Comparison of ENCODE assay signal across 8 cellular contexts in the genomic region with DNA sequence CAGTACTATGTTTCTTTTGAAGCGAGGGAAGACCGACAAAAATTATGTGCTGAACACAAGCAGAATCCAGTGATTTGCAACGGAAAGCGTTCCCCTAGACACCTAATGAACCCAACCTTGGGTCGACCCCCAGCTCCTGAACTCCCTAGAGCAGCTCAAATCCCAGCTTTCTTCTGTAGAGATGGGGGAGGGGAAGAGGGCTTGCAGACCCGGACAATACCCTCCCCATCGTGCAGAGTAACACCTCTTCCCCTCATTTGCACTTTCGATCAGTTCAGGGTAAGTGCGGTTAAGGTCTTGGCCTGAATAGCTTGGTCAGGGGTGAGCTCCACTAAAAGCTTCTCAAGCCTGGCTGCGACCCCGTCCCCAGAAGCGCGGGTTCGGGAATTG. TPM values are rescaled to one million over a fixed set of nuclear protein-coding genes. Genes with fewer than 3 reads are reported as not detected.
DNase-seq lines count a peak whose midpoint lies in the region; ATAC-seq and TF ChIP-seq lines count a peak whose summit lies in the region.

No MANE protein-coding gene starts in this region.

- no peaks in the 10 kb centered on the region for H3K27me3 ChIP-seq in CD4-positive, alpha-beta T cell (ENCODE audit: control insufficient read depth, insufficient read depth, low read length)
- H3K27me3 ChIP-seq in OCI-LY3 (ENCODE audit: low read depth, low read length) = peaks cover 16% of the 10 kb centered on the region

- intact Hi-C loops in CD4-positive, alpha-beta T cell (cut with DNase I, micrococcal nuclease) = loop anchor here (1.0 to 10.0 kb wide), 6 partner anchors 342 to 1980 kb away; a partner anchor contains a TSS

- no peak for ATAC-seq in CD4-positive, alpha-beta T cell (ENCODE audit: poor library complexity)
- ATAC-seq in GM21619 (IDR thresholded peaks at IDR 0.05; ENCODE audit: unreplicated experiment) = peak; percentile 6

- H3K36me3 ChIP-seq in OCI-LY3 (replicated peaks; ENCODE audit: low read depth, low read length) = no peaks in the 10 kb centered on the region

- DNase-seq in CD4-positive, alpha-beta T cell = peak in 1 of 10 experiments; percentile 33
- DNase-seq in endothelial cell (ENCODE audit: low spot score) (no peak), nephron progenitor cell (peak; percentile 3), globus pallidus (ENCODE audit: low spot score) (no peak), hippocampal formation (lab: John Stamatoyannopoulos, UW) (no peak), HuH-7 (ENCODE audit: low spot score) (no peak)

- peak overlapping the region; percentile 87 for H3K4me3 ChIP-seq in OCI-LY3 (ENCODE audit: low read length)

- no peak for TF ChIP-seq CTCF in CD4-positive, alpha-beta T cell (IDR thresholded peaks at IDR 0.05)
- no peak for TF ChIP-seq CTCF in OCI-LY3 (IDR thresholded peaks at IDR 0.05; ENCODE audit: low read depth, low read length)
- TF ChIP-seq CTCF in endothelial cell (IDR thresholded peaks at IDR 0.05; ENCODE audit: unreplicated experiment) = no peak
- no peak for TF ChIP-seq CTCF in nephron progenitor cell (IDR thresholded peaks at IDR 0.05)

- H3K4me1 Mint-ChIP-seq in CD4-positive, alpha-beta T cell (ENCODE audit: low read depth) = peaks cover 27% of the 10 kb centered on the region
- H3K4me1 Mint-ChIP-seq in endothelial cell (ENCODE audit: unreplicated experiment) = peaks cover 9% of the 10 kb centered on the region
- peaks cover 24% of the 10 kb centered on the region for H3K4me1 Mint-ChIP-seq in nephron progenitor cell

- H3K9ac ChIP-seq in OCI-LY3 (ENCODE audit: low read length) = peak overlapping the region; percentile 69

- POLR2A ChIA-PET in CD4-positive, alpha-beta T cell (lab: Charles Lee) = interaction anchor here (1.1 to 2.1 kb wide), 3 partner anchors 10 to 367 kb away, joined by 4 to 16 read pairs (median 5); a partner anchor contains a TSS

- peak overlapping the region; percentile 97 for H2AFZ ChIP-seq in OCI-LY3 (ENCODE audit: low read depth, low read length)

- H3K27ac ChIP-seq in CD4-positive, alpha-beta T cell (ENCODE audit: low read depth, low read length) = peak overlapping the region; percentile 58
- H3K27ac ChIP-seq in OCI-LY3 (ENCODE audit: low read length) = no peak overlapping the region

- CTCF ChIA-PET in CD4-positive, alpha-beta T cell (lab: Charles Lee) = interaction anchor here (1.1 to 1.4 kb wide), 3 partner anchors 367 to 1160 kb away, joined by 3 to 4 read pairs (median 4); a partner anchor contains a TSS

- H3K27me3 Mint-ChIP-seq in CD4-positive, alpha-beta T cell = peaks cover 11% of the 10 kb centered on the region
- peaks cover 4% of the 10 kb centered on the region for H3K27me3 Mint-ChIP-seq in endothelial cell (ENCODE audit: unreplicated experiment)
- H3K27me3 Mint-ChIP-seq in nephron progenitor cell (ENCODE audit: low read depth, poor library complexity) = peaks cover 37% of the 10 kb centered on the region

- no peaks in the 10 kb centered on the region for H3K79me2 ChIP-seq in OCI-LY3 (ENCODE audit: low read length)

- H3K9me3 ChIP-seq in CD4-positive, alpha-beta T cell (ENCODE audit: control insufficient read depth, low read length) = no peaks in the 10 kb centered on the region
- H3K9me3 ChIP-seq in OCI-LY3 (ENCODE audit: insufficient read depth, low read length) = no peaks in the 10 kb centered on the region

- H3K27ac Mint-ChIP-seq in CD4-positive, alpha-beta T cell = peak overlapping the region; percentile 86
- H3K27ac Mint-ChIP-seq in endothelial cell (ENCODE audit: unreplicated experiment) (peak overlapping the region; percentile 39), nephron progenitor cell (peak overlapping the region; percentile 81)

- H4K20me1 ChIP-seq in OCI-LY3 (ENCODE audit: insufficient read depth, low read length) = no peaks in the 10 kb centered on the region

- H3K36me3 Mint-ChIP-seq in CD4-positive, alpha-beta T cell (ENCODE audit: low read depth) = peaks cover 4% of the 10 kb centered on the region
- H3K36me3 Mint-ChIP-seq in endothelial cell (ENCODE audit: low read depth, unreplicated experiment) = no peaks in the 10 kb centered on the region
- H3K36me3 Mint-ChIP-seq in nephron progenitor cell (ENCODE audit: low read depth) = peaks cover 4% of the 10 kb centered on the region

- peaks cover 17% of the 10 kb centered on the region for H3K4me1 ChIP-seq in OCI-LY3 (ENCODE audit: low read length)

- H3K4me3 Mint-ChIP-seq in CD4-positive, alpha-beta T cell = peak overlapping the region; percentile 99
- H3K4me3 Mint-ChIP-seq in endothelial cell (ENCODE audit: unreplicated experiment) (peak overlapping the region; percentile 98), nephron progenitor cell (peak overlapping the region; percentile 97)

- peak overlapping the region; percentile 75 for H3K4me2 ChIP-seq in OCI-LY3 (ENCODE audit: low read length)

- H3K9me3 Mint-ChIP-seq in CD4-positive, alpha-beta T cell = no peaks in the 10 kb centered on the region
- H3K9me3 Mint-ChIP-seq in endothelial cell (ENCODE audit: unreplicated experiment) (no peaks in the 10 kb centered on the region), nephron progenitor cell (no peaks in the 10 kb centered on the region)

RNA-seq across cellular contexts. Expression of a gene that starts 0.4 kb away (rescaled TPM):
- total RNA-seq in CD4-positive, alpha-beta T cell = 1 to 10 TPM; 2.6 to 2.8 TPM
- 14.3 TPM for total RNA-seq in endothelial cell (ENCODE audit: unreplicated experiment)
